ENCODE assay signal across 8 cellular contexts in genomic region chr17:32006957-32007462, GRCh38. TPM values are rescaled to one million over a fixed set of nuclear protein-coding genes. Genes with fewer than 3 reads are reported as not detected.
A peak's percentile ranks its signal among the peaks of the same experiment; 100 is the strongest.
DNase-seq lines count a peak whose midpoint lies in the region; ATAC-seq and TF ChIP-seq lines count a peak whose summit lies in the region.

TSS of gene LRRC37B (plus strand) at chr17:32007383. CDS start at chr17:32021393, 14,010 bp downstream.

- no peaks in the 10 kb centered on the region for H3K36me3 Mint-ChIP-seq in chondrocyte (ENCODE audit: low read depth)

- TF ChIP-seq CTCF in AG04449 (IDR thresholded peaks at IDR 0.05; ENCODE audit: insufficient read depth, low read length, missing control alignments) (peak; percentile 89), chondrocyte (IDR thresholded peaks at IDR 0.05) (peak; percentile 96)

- peak within 1 kb of the TSS; percentile 83 for H3K4me3 Mint-ChIP-seq in chondrocyte (ENCODE audit: unreplicated experiment)

- H3K4me3 ChIP-seq in AG04449 (ENCODE audit: low read depth, low read length) = peak within 1 kb of the TSS; percentile 68

- no peaks in the 10 kb centered on the region for H3K27me3 Mint-ChIP-seq in chondrocyte (ENCODE audit: low read depth)

- ATAC-seq in GM18907 (IDR thresholded peaks at IDR 0.05; ENCODE audit: unreplicated experiment) (peak; percentile 83), HG03159 (IDR thresholded peaks at IDR 0.05; ENCODE audit: unreplicated experiment) (peak; percentile 86), left colon (peak; percentile 94)

- intact Hi-C loops in left colon (cut with DNase I, micrococcal nuclease) = no loop called here

- CTCF ChIA-PET in AG04449 (lab: Yijun Ruan, JAX) = interaction anchor here (0.6 to 4.6 kb wide), 25 partner anchors 8 to 570 kb away, joined by 3 to 102 read pairs (median 5); partner anchors contain the start of gene RHOT1

- DNase-seq in AG04449 (ENCODE audit: low read depth, low spot score) = no peak
- peak; percentile 72 for DNase-seq in NCI-H460 (ENCODE audit: extremely low read depth, low read depth)
- peak; percentile 81 to 86 for DNase-seq in activated CD4-positive, alpha-beta T cell treated with anti-CD3 and anti-CD28 coated beads for 24 hours (ENCODE audit: low read depth in 2 of 2)
- no peak for DNase-seq in chondrocyte (ENCODE audit: low spot score)
- peak; percentile 79 to 92 for DNase-seq in left colon
- peak; percentile 87 to 89 for DNase-seq in stimulated activated CD4-positive, alpha-beta T cell treated with anti-CD3 and anti-CD28 coated beads, Interleukin-1b, Interleukin-23, amount 100 ng/mL, for 4 hours (ENCODE audit: low read depth in 2 of 2)

- H3K9me3 Mint-ChIP-seq in chondrocyte (ENCODE audit: low read depth) = no peaks in the 10 kb centered on the region

- peaks cover 22% of the 10 kb centered on the region for H3K4me1 Mint-ChIP-seq in chondrocyte (ENCODE audit: low read depth)

- peak within 1 kb of the TSS; percentile 60 for H3K27ac Mint-ChIP-seq in chondrocyte (ENCODE audit: unreplicated experiment)

- POLR2A ChIA-PET in AG04449 (lab: Yijun Ruan, JAX) = no interaction called here

RNA-seq across cellular contexts. Expression of gene LRRC37B, which starts in this region (rescaled TPM):
- 8.7 and 13.2 TPM in 2 replicates for total RNA-seq in NCI-H460 (2014; rRNA removed; shearing (Covaris generic))
- 9.4 and 10.8 TPM in 2 replicates for polyA plus RNA-seq in NCI-H460 (2014; cell fraction: nucleus; rRNA removed)
- 12.0 to 14.1 TPM (median 12.5 TPM) in 3 replicates for total RNA-seq in chondrocyte
- total RNA-seq in left colon = 10 to 100 TPM; 11.3 to 14.2 TPM

Comparison
In these comparisons a context has a peak if more than half of its experiments do, and no peak if none do; other contexts are left out.
1. DNase-seq: peak in NCI-H460 (single experiment), activated CD4-positive, alpha-beta T cell treated with anti-CD3 and anti-CD28 coated beads for 24 hours (2 of 2), left colon (2 of 2) and stimulated activated CD4-positive, alpha-beta T cell treated with anti-CD3 and anti-CD28 coated beads, Interleukin-1b, Interleukin-23, amount 100 ng/mL, for 4 hours (2 of 2); none in AG04449 (single experiment) and chondrocyte (single experiment).
2. Peak in every context shown above with its lines, with median percentiles within 50 percentile points of each other: ATAC-seq.